ENCODE assay signal across 33 cellular contexts in genomic region chr2:919672-920071, GRCh38. TPM values are rescaled to one million over a fixed set of nuclear protein-coding genes. Genes with fewer than 3 reads are reported as not detected.
DNase-seq lines count a peak whose midpoint lies in the region; ATAC-seq, FAIRE-seq and TF ChIP-seq lines count a peak whose summit lies in the region.
"Had no signal": no experiment of that assay in that cellular context is flagged by ENCODE, and none has a peak within 500 bp of the region (broad histone marks: within the 10 kb centered on the region; RNA-seq: fewer than 3 reads in every experiment).

No MANE protein-coding gene starts in this region.

- DNase-seq in K562 (ENCODE audit: extremely low read depth in 1 of 4, low spot score in 3 of 4) = no peak
- no peak for DNase-seq in SHP77 treated with DMSO at 0.1 percent for 48 hours (lab: John Stamatoyannopoulos, UW)
- DNase-seq: 8988T; ACHN; AML-193; BE2C; C1 segment of cervical spinal cord; Caco-2; Calu3; CD4-positive, alpha-beta memory T cell; CD4-positive, alpha-beta T cell; CD4-positive, CD25-positive, alpha-beta regulatory T cell; CD8-positive, alpha-beta memory T cell; CD8-positive, alpha-beta T cell; COR-L47; DMS 273 treated with DMSO at 0.1 percent for 48 hours; DMS153; DMS53; DMS79; DMS79 treated with DMSO at 0.1 percent for 48 hours; DND-41; EL had no signal

- H3K9ac ChIP-seq in K562 (ENCODE audit: insufficient read depth in 1 of 2, low read depth in 2 of 2, low read length in 2 of 2) = no peak overlapping the region
- H3K9ac ChIP-seq: BLaER1; BLaER1 treated with 17β-estradiol and CSF1 and Interleukin-3, amounts not matched to agents 10 nM and 100 nM had no signal

- H3K4me3 ChIP-seq in HEK293 (ENCODE audit: low read depth, low read length) (no peak overlapping the region), K562 (no peak overlapping the region)
- H3K4me3 ChIP-seq: A549; BLaER1; BLaER1 treated with 17β-estradiol and CSF1 and Interleukin-3, amounts not matched to agents 10 nM and 100 nM had no signal

- H3K9me1 ChIP-seq in K562 (ENCODE audit: control insufficient read depth, insufficient read depth, low read length) = no peaks in the 10 kb centered on the region

- BruUV-seq in K562 (replicated peaks; lab: Mats Ljungman, UMichigan) = no TSS peak

- no peak for TF ChIP-seq RAD21 in K562 (CRISPR knock-in tag; conservative IDR thresholded peaks at IDR 0.05 in 1 of 2, IDR thresholded peaks at IDR 0.05 in 1 of 2)

- POLR2A ChIA-PET in HEK293 (lab: Yijun Ruan, JAX) (no interaction called here), K562 (lab: Yijun Ruan, JAX) (no interaction called here)

- no peak for TF ChIP-seq CTCF in HEK293 (tag by site-specific recombination; IDR thresholded peaks at IDR 0.05)
- TF ChIP-seq CTCF in K562 (IDR thresholded peaks at IDR 0.05 in 2 of 3, conservative IDR thresholded peaks at IDR 0.05 in 1 of 3; ENCODE audit: insufficient read depth in 2 of 3, low read depth in 1 of 3, low read length in 3 of 3) = no peak

- H3K27me3 ChIP-seq in K562 (ENCODE audit: control insufficient read depth in 2 of 2, insufficient read depth in 2 of 2, low read length in 2 of 2) = peaks cover 0 to 28% of the 10 kb centered on the region in 2 experiments; a peak in 4 of 5 replicates
- H3K27me3 ChIP-seq: BE2C; BLaER1; BLaER1 treated with 17β-estradiol and CSF1 and Interleukin-3, amounts not matched to agents 10 nM and 100 nM had no signal

- no peak for FAIRE-seq in K562 (lab: Jason Lieb, UNC)
- FAIRE-seq: A204.1, A549, D721Med had no signal

- CTCF ChIA-PET in HEK293 (lab: Yijun Ruan, JAX) = no interaction called here
- CTCF ChIA-PET in K562 (lab: Yijun Ruan, JAX; ENCODE audit: low intra/inter-chr PET ratio) = no interaction called here

- no peaks in the 10 kb centered on the region; the same call in 1 of the 2 replicates for H4K20me1 ChIP-seq in K562 (replicated peaks; ENCODE audit: control insufficient read depth, insufficient read depth, low read length)
- H4K20me1 ChIP-seq: BLaER1; BLaER1 treated with 17β-estradiol and CSF1 and Interleukin-3, amounts not matched to agents 10 nM and 100 nM had no signal

- TF ChIP-seq POLR2A in K562 (conservative IDR thresholded peaks at IDR 0.05) = no peak

- H3K4me1 ChIP-seq in HEK293 (ENCODE audit: control insufficient read depth, insufficient read depth, low read length) (no peaks in the 10 kb centered on the region), K562 (replicated peaks in 1 of 2; ENCODE audit: control insufficient read depth in 2 of 2, insufficient read depth in 2 of 2, low read length in 2 of 2) (peaks cover 0 to 4% of the 10 kb centered on the region in 2 experiments; a peak in 1 of 5 replicates)
- H3K4me1 ChIP-seq: A549; BE2C; BLaER1; BLaER1 treated with 17β-estradiol and CSF1 and Interleukin-3, amounts not matched to agents 10 nM and 100 nM; Caco-2 had no signal

- H3K27ac ChIP-seq in HEK293 (ENCODE audit: extremely low read depth, low read depth, low read length) = no peak overlapping the region
- no peak overlapping the region for H3K27ac ChIP-seq in K562 (ENCODE audit: extremely low read depth, low read depth, low read length)
- H3K27ac ChIP-seq: 22Rv1; A549; BLaER1; BLaER1 treated with 17β-estradiol and CSF1 and Interleukin-3, amounts not matched to agents 10 nM and 100 nM; C4-2B had no signal

- H3K79me2 ChIP-seq in K562 (ENCODE audit: control insufficient read depth, insufficient read depth, low read length) = no peaks in the 10 kb centered on the region

- TF ChIP-seq EP300 in K562 (IDR thresholded peaks at IDR 0.05; ENCODE audit: low read length) = no peak

- H3K9me3 ChIP-seq in HEK293 (ENCODE audit: control insufficient read depth, insufficient read depth, low read depth, low read length) = no peaks in the 10 kb centered on the region
- H3K9me3 ChIP-seq in K562 (replicated peaks; ENCODE audit: control insufficient read depth, insufficient read depth, low read depth, low read length) = no peaks in the 10 kb centered on the region
- H3K9me3 ChIP-seq: A549, BE2C, Caco-2 had no signal

- in situ Hi-C loops in K562 (cut with MboI) = no loop called here

- no peak overlapping the region for H3K4me2 ChIP-seq in K562 (ENCODE audit: insufficient read depth, low read length)
- H3K4me2 ChIP-seq: A549; BLaER1; BLaER1 treated with 17β-estradiol and CSF1 and Interleukin-3, amounts not matched to agents 10 nM and 100 nM had no signal

- H3K36me3 ChIP-seq in HEK293 (ENCODE audit: control insufficient read depth in 2 of 2, insufficient read depth in 1 of 2, low read length in 2 of 2) = no peaks in the 10 kb centered on the region
- no peaks in the 10 kb centered on the region for H3K36me3 ChIP-seq in K562 (ENCODE audit: control insufficient read depth, insufficient read depth, low read length)
- H3K36me3 ChIP-seq: BE2C; BLaER1; BLaER1 treated with 17β-estradiol and CSF1 and Interleukin-3, amounts not matched to agents 10 nM and 100 nM had no signal

- intact Hi-C loops in K562 (cut with micrococcal nuclease) = no loop called here

- no peak for ATAC-seq in K562
- no peak for ATAC-seq in HG02610 (IDR thresholded peaks at IDR 0.05; ENCODE audit: unreplicated experiment)
- ATAC-seq: A549; CD8-positive, alpha-beta T cell had no signal

- no peak overlapping the region for H2AFZ ChIP-seq in K562 (ENCODE audit: low read depth, low read length)

TF ChIP-seq in HEK293, 187 proteins besides CTCF, POLR2A, EP300 and RAD21:
- peak; percentile 44; the same call in 1 of the 2 replicates for TF ChIP-seq ZBTB17 (tag by site-specific recombination; IDR thresholded peaks at IDR 0.05)
- 0 out of 2 replicates have a peak, but pooled peaks have one; percentile 19 for TF ChIP-seq ZNF366 (tag by site-specific recombination; conservative IDR thresholded peaks at IDR 0.05)
- TF ChIP-seq ZBTB7A (tag by site-specific recombination; IDR thresholded peaks at IDR 0.05; ENCODE audit: low read depth) = no peak

TF ChIP-seq in K562, 482 proteins besides CTCF, POLR2A, EP300 and RAD21:
- TF ChIP-seq ZBTB2 (IDR thresholded peaks at IDR 0.05) (0 out of 2 replicates have a peak, but pooled peaks have one; percentile 77), RFX1 (IDR thresholded peaks at IDR 0.05) (no peak), MTA1 (IDR thresholded peaks at IDR 0.05; ENCODE audit: borderline replicate concordance) (0 out of 2 replicates have a peak, but pooled peaks have one; percentile 27), DACH1 (IDR thresholded peaks at IDR 0.05; ENCODE audit: partially characterized antibody) (peak; percentile 64)

RNA-seq across cellular contexts. Expression of gene SNTG2, which starts 31.0 kb away (rescaled TPM):
- total RNA-seq in K562 (2011; cell fraction: chromatin; rRNA removed; ENCODE audit: low replicate concordance) = not detected in 2 replicates
- not detected in 2 replicates for total RNA-seq in K562 (2011; cell fraction: nucleolus; rRNA removed)
- not detected in 2 replicates for total RNA-seq in K562 (2011; cell fraction: nucleoplasm; rRNA removed)
- total RNA-seq in K562 (2014; rRNA removed) (not detected in 2 replicates), K562 (2014; rRNA removed; fragmentation: Illumina TruSeq; extraction: Trizol) (not detected in 2 replicates), K562 (2015; rRNA removed; fragmentation: Illumina TruSeq; extraction: Trizol) (not detected in 2 replicates), K562 (2021) (not detected in 2 replicates)
- polyA plus RNA-seq in K562 (2011; rRNA removed) (not detected in 2 replicates), K562 (2014; fragmentation: Illumina TruSeq; extraction: Trizol) (not detected in 2 replicates), K562 (2014; fragmentation: Nextera tagmentation; extraction: Ambion mirVana) (not detected), K562 (2014; rRNA removed) (not detected in 2 replicates)
- not detected in 2 replicates for polyA plus RNA-seq in K562 (2011; cell fraction: cytosol; rRNA removed)
- polyA plus RNA-seq in K562 (2011; cell fraction: nucleus; rRNA removed) = not detected in 2 replicates
- 0.14 TPM in 1 of 2 replicates, not detected in the other for polyA plus RNA-seq in K562 (2012)
- polyA minus RNA-seq in K562 (2011; rRNA and poly(A)+ RNA removed) = not detected in 2 replicates
- polyA minus RNA-seq in K562 (2011; cell fraction: cytosol; rRNA and poly(A)+ RNA removed) = not detected in 2 replicates
- polyA minus RNA-seq in K562 (2011; cell fraction: nucleus; rRNA and poly(A)+ RNA removed) = not detected in 2 replicates
- total RNA-seq: Caco-2, Calu3, Daoy had no signal
- polyA plus RNA-seq: A549; CD14-positive monocyte; CD4-positive, CD25-positive, alpha-beta regulatory T cell had no signal

Comparison
In these comparisons a context has a peak if more than half of its experiments do, and no peak if none do; other contexts are left out.
1. Of the 44 proteins assayed by ChIP-seq in both K562 and HEK293: peak only in K562: none; only in HEK293: ZBTB17; in both: none; in neither: 43.